In genomic region chr16:80518436-80518835, GRCh38 we compare ENCODE assay signal across 11 cellular contexts. TPM values are rescaled to one million over a fixed set of nuclear protein-coding genes. Genes with fewer than 3 reads are reported as not detected.
DNase-seq lines count a peak whose midpoint lies in the region; ATAC-seq, FAIRE-seq and TF ChIP-seq lines count a peak whose summit lies in the region.
"Had no signal": no experiment of that assay in that cellular context is flagged by ENCODE, and none has a peak within 500 bp of the region (broad histone marks: within the 10 kb centered on the region; RNA-seq: fewer than 3 reads in every experiment).

No MANE protein-coding gene starts in this region.

- peaks cover 0 to 3% of the 10 kb centered on the region in 2 donors for H3K4me1 Mint-ChIP-seq in stimulated activated naive B cell treated with anti-CD40 and anti-IgM and Interleukin-4, amounts not matched to agents 10 μg/mL and 1 μg/mL and 100 μg/mL, for 72 hours
- H3K4me1 Mint-ChIP-seq: endodermal cell had no signal

- H3K36me3 ChIP-seq in bronchial epithelial cell (ENCODE audit: control insufficient read depth, insufficient read depth, low read length) = no peaks in the 10 kb centered on the region

- no peaks in the 10 kb centered on the region for H3K36me3 Mint-ChIP-seq in stimulated activated naive B cell treated with anti-CD40 and anti-IgM and Interleukin-4, amounts not matched to agents 10 μg/mL and 1 μg/mL and 100 μg/mL, for 72 hours

- peak; percentile 13 for DNase-seq in stimulated activated CD4-positive, alpha-beta T cell treated with anti-CD3 and anti-CD28 coated beads, Interleukin-15, amount 100 ng/mL, for 24 hours
- DNase-seq in stimulated activated CD4-positive, alpha-beta T cell treated with anti-CD3 and anti-CD28 coated beads, Interleukin-12 subunit alpha, Interleukin-12 subunit beta, amount 100 ng/mL, for 4 hours = no peak
- DNase-seq in RKO (ENCODE audit: low spot score) = peak; percentile 21
- DNase-seq in bronchial epithelial cell (ENCODE audit: low read depth) = peak; percentile 50
- no peak for DNase-seq in stimulated activated naive B cell treated with anti-CD40 and anti-IgM and Interleukin-4, amounts not matched to agents 10 μg/mL and 1 μg/mL and 100 μg/mL, for 72 hours
- no peak for DNase-seq in NCI-H446 (lab: John Stamatoyannopoulos, UW)
- DNase-seq in A172 (ENCODE audit: low spot score) = no peak
- DNase-seq: endodermal cell, NCI-H1436 treated with DMSO at 0.1 percent for 48 hours had no signal

- no peak overlapping the region for H3K27ac Mint-ChIP-seq in stimulated activated naive B cell treated with anti-CD40 and anti-IgM and Interleukin-4, amounts not matched to agents 10 μg/mL and 1 μg/mL and 100 μg/mL, for 72 hours
- H3K27ac Mint-ChIP-seq: endodermal cell had no signal

- TF ChIP-seq CTCF in bronchial epithelial cell (IDR thresholded peaks at IDR 0.05; ENCODE audit: insufficient read depth, low read length, severe bottlenecking) = no peak

- H3K27me3 Mint-ChIP-seq in stimulated activated naive B cell treated with anti-CD40 and anti-IgM and Interleukin-4, amounts not matched to agents 10 μg/mL and 1 μg/mL and 100 μg/mL, for 72 hours = peaks cover 5 to 8% of the 10 kb centered on the region in 2 donors

- no peaks in the 10 kb centered on the region for H3K27me3 ChIP-seq in bronchial epithelial cell (ENCODE audit: control insufficient read depth, insufficient read depth, low read length)

- H3K4me3 Mint-ChIP-seq in stimulated activated naive B cell treated with anti-CD40 and anti-IgM and Interleukin-4, amounts not matched to agents 10 μg/mL and 1 μg/mL and 100 μg/mL, for 72 hours = no peak overlapping the region
- H3K4me3 Mint-ChIP-seq: endodermal cell had no signal

- H3K4me3 ChIP-seq in bronchial epithelial cell (ENCODE audit: low read depth, low read length) = no peak overlapping the region
- H3K4me3 ChIP-seq: hepatocyte had no signal

- peak; percentile 39 to 57 for ATAC-seq in stimulated activated naive B cell treated with anti-CD40 and anti-IgM and Interleukin-4, amounts not matched to agents 10 μg/mL and 1 μg/mL and 100 μg/mL, for 72 hours (replicated peaks)
- ATAC-seq in HG02610 (IDR thresholded peaks at IDR 0.05; ENCODE audit: unreplicated experiment) = no peak

- no peaks in the 10 kb centered on the region for H3K9me3 Mint-ChIP-seq in stimulated activated naive B cell treated with anti-CD40 and anti-IgM and Interleukin-4, amounts not matched to agents 10 μg/mL and 1 μg/mL and 100 μg/mL, for 72 hours
- H3K9me3 Mint-ChIP-seq: endodermal cell had no signal

- no peak for FAIRE-seq in bronchial epithelial cell (lab: Jason Lieb, UNC)

RNA-seq across cellular contexts. Expression of gene DYNLRB2, which starts 22.4 kb away (rescaled TPM):
- total RNA-seq in bronchial epithelial cell = not detected in 2 replicates
- not detected in 2 replicates for total RNA-seq in A172 (2014; rRNA removed; shearing (Covaris generic))
- total RNA-seq: endodermal cell, hepatocyte had no signal

Comparison
In these comparisons a context has a peak if more than half of its experiments do, and no peak if none do; other contexts are left out.
1. DNase-seq: peak in stimulated activated CD4-positive, alpha-beta T cell treated with anti-CD3 and anti-CD28 coated beads, Interleukin-15, amount 100 ng/mL, for 24 hours (single experiment), RKO (single experiment) and bronchial epithelial cell (single experiment); none in stimulated activated CD4-positive, alpha-beta T cell treated with anti-CD3 and anti-CD28 coated beads, Interleukin-12 subunit alpha, Interleukin-12 subunit beta, amount 100 ng/mL, for 4 hours (single experiment), stimulated activated naive B cell treated with anti-CD40 and anti-IgM and Interleukin-4, amounts not matched to agents 10 μg/mL and 1 μg/mL and 100 μg/mL, for 72 hours (single experiment), NCI-H446 (0 of 2) and A172 (single experiment).